Comparison of ENCODE assay signal across 12 cellular contexts in the genomic region with DNA sequence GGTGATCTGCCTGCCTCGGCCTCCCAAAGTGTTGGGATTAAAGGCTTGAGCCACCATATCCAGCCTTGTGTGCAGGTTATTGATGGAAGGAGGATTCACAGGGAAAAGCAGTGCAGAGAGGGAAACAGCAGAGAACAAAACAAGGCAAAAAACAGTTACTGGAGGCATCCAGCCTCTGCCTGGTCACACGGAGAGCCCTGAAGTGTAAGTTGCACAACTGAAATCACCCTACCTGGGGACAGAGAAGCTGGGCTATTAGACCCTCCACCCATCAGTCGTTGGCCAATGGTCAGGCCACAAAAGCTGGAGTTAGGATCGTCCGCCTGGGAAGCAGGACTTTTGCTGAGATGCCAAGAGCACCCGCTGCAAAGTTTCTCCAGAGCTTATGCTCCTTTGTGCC. TPM values are rescaled to one million over a fixed set of nuclear protein-coding genes. Genes with fewer than 3 reads are reported as not detected.
A peak's percentile ranks its signal among the peaks of the same experiment; 100 is the strongest.
DNase-seq lines count a peak whose midpoint lies in the region; ATAC-seq and TF ChIP-seq lines count a peak whose summit lies in the region.
"Had no signal": no experiment of that assay in that cellular context is flagged by ENCODE, and none has a peak within 500 bp of the region (broad histone marks: within the 10 kb centered on the region; RNA-seq: fewer than 3 reads in every experiment).

No MANE protein-coding gene starts in this region.

- TF ChIP-seq CTCF in heart left ventricle (IDR thresholded peaks at IDR 0.05) (no peak), glutamatergic neuron (IDR thresholded peaks at IDR 0.05; ENCODE audit: partially characterized antibody, unreplicated experiment) (no peak), osteoblast (IDR thresholded peaks at IDR 0.05; ENCODE audit: extremely low read depth, low read depth, low read length) (no peak), vagina (IDR thresholded peaks at IDR 0.05) (no peak)

- H3K4me2 ChIP-seq in osteoblast (ENCODE audit: insufficient read depth, low read length) = peak overlapping the region; percentile 68

- peak in 1 of 4 donors; percentile 26 for ATAC-seq in heart left ventricle
- ATAC-seq in Right ventricle myocardium inferior = no peak
- no peak for ATAC-seq in GM19463 (IDR thresholded peaks at IDR 0.05; ENCODE audit: unreplicated experiment)

- H3K27ac ChIP-seq in heart left ventricle (peak overlapping the region; percentile 31 to 92 (median 82)), osteoblast (ENCODE audit: low read depth, low read length) (peak overlapping the region; percentile 41), vagina (peak overlapping the region; percentile 84)

- H3K4me3 ChIP-seq in heart left ventricle (peak overlapping the region in 9 of 12 donors; percentile 17 to 52 (median 30)), osteoblast (ENCODE audit: insufficient read depth, low read length) (no peak overlapping the region), vagina (peak overlapping the region in 1 of 2 donors; percentile 2)

- H3K27ac Mint-ChIP-seq in glutamatergic neuron (ENCODE audit: unreplicated experiment) = peak overlapping the region; percentile 26

- peak overlapping the region; percentile 68 for H2AFZ ChIP-seq in osteoblast (ENCODE audit: low read length)

- H3K36me3 Mint-ChIP-seq in glutamatergic neuron (ENCODE audit: unreplicated experiment) = no peaks in the 10 kb centered on the region

- peaks cover 8% of the 10 kb centered on the region for H3K4me1 Mint-ChIP-seq in glutamatergic neuron (ENCODE audit: low read depth, unreplicated experiment)

- no peak overlapping the region for H3K4me3 Mint-ChIP-seq in glutamatergic neuron (ENCODE audit: unreplicated experiment)

- no peaks in the 10 kb centered on the region for H3K27me3 ChIP-seq in heart left ventricle
- H3K27me3 ChIP-seq in osteoblast (ENCODE audit: insufficient read depth, low read length) = no peaks in the 10 kb centered on the region
- no peaks in the 10 kb centered on the region for H3K27me3 ChIP-seq in vagina

- peaks cover 2% of the 10 kb centered on the region for H3K9me3 Mint-ChIP-seq in glutamatergic neuron (ENCODE audit: unreplicated experiment)

- DNase-seq in heart left ventricle (no peak), Right ventricle myocardium inferior (ENCODE audit: missing footprints) (no peak), glutamatergic neuron (no peak), osteoblast (ENCODE audit: insufficient read length, low spot score, missing footprints) (peak; percentile 85), vagina (ENCODE audit: extremely low spot score in 2 of 2) (no peak), DMS79 treated with DMSO at 0.1 percent for 48 hours (lab: John Stamatoyannopoulos, UW) (no peak), germinal center (ENCODE audit: low spot score) (no peak)
- DNase-seq: cerebellar nuclear complex, NCI-H1092 treated with DMSO at 0.1 percent for 48 hours, NCI-H524 treated with DMSO at 0.1 percent for 48 hours had no signal

- TF ChIP-seq POLR2A in heart left ventricle (IDR thresholded peaks at IDR 0.05) (no peak), vagina (IDR thresholded peaks at IDR 0.05) (no peak)

- H3K9me3 ChIP-seq in heart left ventricle (no peaks in the 10 kb centered on the region), osteoblast (ENCODE audit: low read depth, low read length) (no peaks in the 10 kb centered on the region), vagina (no peaks in the 10 kb centered on the region)

- no peaks in the 10 kb centered on the region for H3K79me2 ChIP-seq in osteoblast (ENCODE audit: insufficient read depth, low read length)

- H3K4me1 ChIP-seq in heart left ventricle (peaks cover 0 to 14% (median 5%) of the 10 kb centered on the region in 12 donors), osteoblast (ENCODE audit: insufficient read depth, low read length) (peaks cover 12% of the 10 kb centered on the region), vagina (peaks cover 18% of the 10 kb centered on the region)

- WGBS in heart left ventricle, 4 donors = 44 to 61% (median 52%) methylated on average over 6 of the region's 6 CpGs

- H3K36me3 ChIP-seq in heart left ventricle (peaks cover 0 to 7% (median 0%) of the 10 kb centered on the region in 9 donors), osteoblast (ENCODE audit: insufficient read depth, low read length) (no peaks in the 10 kb centered on the region), vagina (no peaks in the 10 kb centered on the region)

- peaks cover 8% of the 10 kb centered on the region for H3K27me3 Mint-ChIP-seq in glutamatergic neuron (ENCODE audit: unreplicated experiment)

- no peaks in the 10 kb centered on the region for H4K20me1 ChIP-seq in osteoblast (ENCODE audit: insufficient read depth, low read length)

- intact Hi-C loops in heart left ventricle (cut with DNase I) (no loop called here), Right ventricle myocardium inferior (cut with DNase I) (loop anchor here (2.0 to 10.0 kb wide), 3 partner anchors 42 to 146 kb away; a partner anchor contains a TSS), vagina (cut with DNase I) (no loop called here)

RNA-seq across cellular contexts. Expression of a gene that starts 57.9 kb away (rescaled TPM):
- total RNA-seq in heart left ventricle (under 1 TPM in 2 of 9 donors, not detected in 7; 0.70 to 0.75 TPM), Right ventricle myocardium inferior (not detected), glutamatergic neuron (ENCODE audit: unreplicated experiment) (not detected), osteoblast (not detected in 2 replicates), vagina (not detected)
- not detected for polyA plus RNA-seq in heart left ventricle
- total RNA-seq: myocyte had no signal
